In the genomic region with DNA sequence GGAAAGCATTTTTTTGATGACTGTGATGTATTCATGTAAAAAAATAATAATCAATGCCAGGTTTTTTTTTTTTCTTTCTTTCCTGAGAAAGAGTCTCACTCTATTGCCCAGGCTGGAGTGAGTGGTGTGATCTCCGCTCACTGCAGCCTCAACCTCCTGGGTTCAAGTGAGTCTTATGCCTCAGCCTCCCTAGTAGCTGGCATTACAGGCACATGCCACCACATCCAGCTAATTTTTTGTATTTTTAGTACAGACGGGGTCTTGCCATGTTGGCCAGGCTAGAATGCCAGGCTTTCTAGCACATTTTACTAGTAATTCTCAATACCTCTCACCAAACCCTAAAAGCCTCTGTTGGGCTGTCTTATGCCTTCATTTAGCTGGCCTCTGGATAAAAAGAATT, we compare ENCODE assay signal across 18 cellular contexts. TPM values are rescaled to one million over a fixed set of nuclear protein-coding genes. Genes with fewer than 3 reads are reported as not detected.
DNase-seq lines count a peak whose midpoint lies in the region; ATAC-seq and TF ChIP-seq lines count a peak whose summit lies in the region.
"Had no signal": no experiment of that assay in that cellular context is flagged by ENCODE, and none has a peak within 500 bp of the region (broad histone marks: within the 10 kb centered on the region; RNA-seq: fewer than 3 reads in every experiment).

No MANE protein-coding gene starts in this region.

- no peaks in the 10 kb centered on the region for H3K4me1 ChIP-seq in breast epithelium
- peaks cover 0 to 29% (median 20%) of the 10 kb centered on the region in 4 donors for H3K4me1 ChIP-seq in esophagus muscularis mucosa
- H3K4me1 ChIP-seq in rectal smooth muscle tissue (ENCODE audit: control insufficient read depth, insufficient read depth, low read length) = peaks cover 3% of the 10 kb centered on the region
- no peaks in the 10 kb centered on the region for H3K4me1 ChIP-seq in vagina
- H3K4me1 ChIP-seq: Peyer's patch had no signal

- TF ChIP-seq POLR2A in breast epithelium (IDR thresholded peaks at IDR 0.05) = no peak
- no peak for TF ChIP-seq POLR2A in esophagus muscularis mucosa (IDR thresholded peaks at IDR 0.05; ENCODE audit: low read depth)
- TF ChIP-seq POLR2A in vagina (IDR thresholded peaks at IDR 0.05) = no peak

- H3K36me3 ChIP-seq in breast epithelium (no peaks in the 10 kb centered on the region), esophagus muscularis mucosa (no peaks in the 10 kb centered on the region), rectal smooth muscle tissue (ENCODE audit: control insufficient read depth, insufficient read depth, low read length) (no peaks in the 10 kb centered on the region), vagina (no peaks in the 10 kb centered on the region)
- H3K36me3 ChIP-seq: Peyer's patch had no signal

- no peaks in the 10 kb centered on the region for H3K9me3 ChIP-seq in breast epithelium
- H3K9me3 ChIP-seq in esophagus muscularis mucosa = no peaks in the 10 kb centered on the region
- no peaks in the 10 kb centered on the region for H3K9me3 ChIP-seq in vagina
- H3K9me3 ChIP-seq: Peyer's patch had no signal

- H3K4me3 ChIP-seq in breast epithelium (no peak overlapping the region), esophagus muscularis mucosa (no peak overlapping the region), rectal smooth muscle tissue (ENCODE audit: low read length) (no peak overlapping the region), vagina (no peak overlapping the region)
- H3K4me3 ChIP-seq: Peyer's patch had no signal

- no peak for TF ChIP-seq EP300 in esophagus muscularis mucosa (IDR thresholded peaks at IDR 0.05)

- intact Hi-C loops in breast epithelium (cut with DNase I; ENCODE audit: low total_unique reads) (no loop called here), esophagus muscularis mucosa (cut with DNase I) (no loop called here), vagina (cut with DNase I) (no loop called here)

- no peak for TF ChIP-seq CTCF in breast epithelium (IDR thresholded peaks at IDR 0.05)
- TF ChIP-seq CTCF in esophagus muscularis mucosa (IDR thresholded peaks at IDR 0.05) = no peak
- TF ChIP-seq CTCF in vagina (IDR thresholded peaks at IDR 0.05) = no peak

- 91% methylated on average over 2 of the region's 2 CpGs for WGBS in esophagus muscularis mucosa

- H3K9ac ChIP-seq in rectal smooth muscle tissue (ENCODE audit: low read length) = no peak overlapping the region

- H3K27me3 ChIP-seq in breast epithelium = peaks cover 0 to 19% of the 10 kb centered on the region in 2 donors
- H3K27me3 ChIP-seq in esophagus muscularis mucosa = peaks cover 0 to 4% (median 0%) of the 10 kb centered on the region in 4 donors
- no peaks in the 10 kb centered on the region for H3K27me3 ChIP-seq in rectal smooth muscle tissue (ENCODE audit: control insufficient read depth, insufficient read depth, low read length)
- no peaks in the 10 kb centered on the region for H3K27me3 ChIP-seq in vagina
- H3K27me3 ChIP-seq: Peyer's patch had no signal

- H3K27ac ChIP-seq in breast epithelium = peak overlapping the region; percentile 75 to 88
- peak overlapping the region; percentile 69 to 81 (median 76) for H3K27ac ChIP-seq in esophagus muscularis mucosa (replicated peaks in 1 of 4)
- peak overlapping the region; percentile 42 for H3K27ac ChIP-seq in rectal smooth muscle tissue (ENCODE audit: low read depth, low read length)
- H3K27ac ChIP-seq in vagina = peak overlapping the region; percentile 48
- H3K27ac ChIP-seq: Peyer's patch had no signal

- ATAC-seq in HG03520 (IDR thresholded peaks at IDR 0.05; ENCODE audit: unreplicated experiment) = no peak
- ATAC-seq in GM18517 (IDR thresholded peaks at IDR 0.05; ENCODE audit: unreplicated experiment) = no peak

- DNase-seq in breast epithelium (ENCODE audit: low spot score in 2 of 2) (no peak), esophagus muscularis mucosa (ENCODE audit: extremely low spot score) (no peak), vagina (ENCODE audit: extremely low spot score in 2 of 2) (no peak), iPS-NIHi11 (ENCODE audit: low spot score) (no peak)
- DNase-seq: CD4-positive, CD25-positive, alpha-beta regulatory T cell; H7; IMR-90; Kasumi-1; NCI-H1105; NCI-H1694 treated with DMSO at 0.1 percent for 48 hours; NCI-H2107; NCI-H2227 treated with DMSO at 0.1 percent for 48 hours; NCI-H524 treated with DMSO at 0.1 percent for 48 hours; Peyer's patch had no signal

RNA-seq across cellular contexts. Expression of a gene that starts 25.7 kb away (rescaled TPM):
- total RNA-seq in breast epithelium (10 to 100 TPM in 2 of 3 donors, 1 to 10 TPM in 1; 3.4 to 81.7 (median 35.7) TPM), esophagus muscularis mucosa (10 to 100 TPM; 33.2 to 57.2 (median 45.2) TPM), vagina (15.7 TPM)
- total RNA-seq: B cell; CD4-positive, CD25-positive, alpha-beta regulatory T cell had no signal

RNA-seq across cellular contexts. Expression of a gene that starts 56.6 kb away (rescaled TPM):
- 100 to 1,000 TPM in 1 of 3 donors, 10 to 100 TPM in 2; 10.7 to 136 (median 48.8) TPM for total RNA-seq in breast epithelium
- 10 to 100 TPM; 12.6 to 17.2 (median 14.8) TPM for total RNA-seq in esophagus muscularis mucosa
- total RNA-seq in vagina = 49.1 TPM

RNA-seq across cellular contexts. Expression of a gene that starts 56.7 kb away (rescaled TPM):
- total RNA-seq in breast epithelium = 10 to 100 TPM in 2 of 3 donors, 1 to 10 TPM in 1; 8.2 to 25.3 (median 21.0) TPM
- total RNA-seq in esophagus muscularis mucosa = 10 to 100 TPM; 13.1 to 20.4 (median 15.2) TPM
- total RNA-seq in vagina = 14.2 TPM
